1 cellular context compared by ENCODE assay signal in genomic region chr1:8201331-8201861, GRCh38.
TF ChIP-seq lines count a peak whose summit lies in the region.

No MANE protein-coding gene starts in this region.

TF ChIP-seq in HepG2, 621 proteins besides CTCF, POLR2A, EP300 and RAD21 (continued from another document and continues in another):
- TF ChIP-seq, protein P1, sequence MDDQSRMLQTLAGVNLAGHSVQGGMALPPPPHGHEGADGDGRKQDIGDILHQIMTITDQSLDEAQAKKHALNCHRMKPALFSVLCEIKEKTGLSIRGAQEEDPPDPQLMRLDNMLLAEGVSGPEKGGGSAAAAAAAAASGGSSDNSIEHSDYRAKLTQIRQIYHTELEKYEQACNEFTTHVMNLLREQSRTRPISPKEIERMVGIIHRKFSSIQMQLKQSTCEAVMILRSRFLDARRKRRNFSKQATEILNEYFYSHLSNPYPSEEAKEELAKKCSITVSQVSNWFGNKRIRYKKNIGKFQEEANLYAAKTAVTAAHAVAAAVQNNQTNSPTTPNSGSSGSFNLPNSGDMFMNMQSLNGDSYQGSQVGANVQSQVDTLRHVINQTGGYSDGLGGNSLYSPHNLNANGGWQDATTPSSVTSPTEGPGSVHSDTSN (CRISPR knock-in tag; IDR thresholded peaks at IDR 0.05; ENCODE audit: borderline replicate concordance), result no peak
- TF ChIP-seq, protein P2, sequence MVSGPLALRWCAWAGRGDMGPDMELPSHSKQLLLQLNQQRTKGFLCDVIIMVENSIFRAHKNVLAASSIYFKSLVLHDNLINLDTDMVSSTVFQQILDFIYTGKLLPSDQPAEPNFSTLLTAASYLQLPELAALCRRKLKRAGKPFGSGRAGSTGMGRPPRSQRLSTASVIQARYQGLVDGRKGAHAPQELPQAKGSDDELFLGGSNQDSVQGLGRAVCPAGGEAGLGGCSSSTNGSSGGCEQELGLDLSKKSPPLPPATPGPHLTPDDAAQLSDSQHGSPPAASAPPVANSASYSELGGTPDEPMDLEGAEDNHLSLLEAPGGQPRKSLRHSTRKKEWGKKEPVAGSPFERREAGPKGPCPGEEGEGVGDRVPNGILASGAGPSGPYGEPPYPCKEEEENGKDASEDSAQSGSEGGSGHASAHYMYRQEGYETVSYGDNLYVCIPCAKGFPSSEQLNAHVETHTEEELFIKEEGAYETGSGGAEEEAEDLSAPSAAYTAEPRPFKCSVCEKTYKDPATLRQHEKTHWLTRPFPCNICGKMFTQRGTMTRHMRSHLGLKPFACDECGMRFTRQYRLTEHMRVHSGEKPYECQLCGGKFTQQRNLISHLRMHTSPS (CRISPR knock-in tag; IDR thresholded peaks at IDR 0.05; ENCODE audit: low read depth), result no peak
- TF ChIP-seq ZNF335 (CRISPR knock-in tag; IDR thresholded peaks at IDR 0.05) (peak; percentile 2; the same call in 1 of the 2 replicates), KMT2A (CRISPR knock-in tag; IDR thresholded peaks at IDR 0.05) (no peak), ARHGAP35 (CRISPR knock-in tag; IDR thresholded peaks at IDR 0.05; ENCODE audit: borderline replicate concordance) (no peak), XRCC5 (optimal IDR thresholded peaks at IDR 0.05; ENCODE audit: low read length) (peak; percentile 10), CC2D1A (CRISPR knock-in tag; IDR thresholded peaks at IDR 0.05) (no peak), RXRB (CRISPR knock-in tag; IDR thresholded peaks at IDR 0.05; ENCODE audit: borderline replicate concordance) (no peak), ZNF230 (CRISPR knock-in tag; IDR thresholded peaks at IDR 0.05) (no peak), MTA1 (CRISPR knock-in tag; IDR thresholded peaks at IDR 0.05; ENCODE audit: borderline replicate concordance) (0 out of 2 replicates have a peak, but pooled peaks have one; percentile 11), ZNF772 (CRISPR knock-in tag; IDR thresholded peaks at IDR 0.05) (0 out of 2 replicates have a peak, but pooled peaks have one; percentile 11), TBX3 (IDR thresholded peaks at IDR 0.05; ENCODE audit: borderline replicate concordance) (no peak), ZBED4 (CRISPR knock-in tag; IDR thresholded peaks at IDR 0.05; ENCODE audit: borderline replicate concordance) (no peak), SNAI1 (CRISPR knock-in tag; IDR thresholded peaks at IDR 0.05; ENCODE audit: borderline replicate concordance) (0 out of 2 replicates have a peak, but pooled peaks have one; percentile 18), ZNF512 (CRISPR knock-in tag; IDR thresholded peaks at IDR 0.05) (no peak), SAFB2 (CRISPR knock-in tag; IDR thresholded peaks at IDR 0.05; ENCODE audit: borderline replicate concordance, low read depth) (0 out of 2 replicates have a peak, but pooled peaks have one; percentile 23), SP140L (CRISPR knock-in tag; IDR thresholded peaks at IDR 0.05; ENCODE audit: borderline replicate concordance) (no peak), SNAPC4 (CRISPR knock-in tag; IDR thresholded peaks at IDR 0.05) (0 out of 2 replicates have a peak, but pooled peaks have one; percentile 28), ZBTB8A (CRISPR knock-in tag; IDR thresholded peaks at IDR 0.05; ENCODE audit: borderline replicate concordance, low read depth) (no peak), IRF9 (CRISPR knock-in tag; IDR thresholded peaks at IDR 0.05; ENCODE audit: borderline replicate concordance) (no peak), CREM (IDR thresholded peaks at IDR 0.05) (no peak), CREM (CRISPR knock-in tag; IDR thresholded peaks at IDR 0.05) (no peak), MED1 (CRISPR knock-in tag; IDR thresholded peaks at IDR 0.05) (peak; percentile 30; the same call in 1 of the 2 replicates), ZFAT (CRISPR knock-in tag; conservative IDR thresholded peaks at IDR 0.05) (no peak), ZNF577 (CRISPR knock-in tag; IDR thresholded peaks at IDR 0.05; ENCODE audit: borderline replicate concordance, low read depth) (no peak), ZNF501 (CRISPR knock-in tag; IDR thresholded peaks at IDR 0.05) (no peak), ONECUT2 (CRISPR knock-in tag; IDR thresholded peaks at IDR 0.05) (no peak), ZNF225 (CRISPR knock-in tag; IDR thresholded peaks at IDR 0.05) (peak; percentile 13; the same call in 1 of the 2 replicates), PHF21A (CRISPR knock-in tag; IDR thresholded peaks at IDR 0.05) (peak; percentile 16; the same call in 1 of the 2 replicates), POLR2AphosphoS5 (IDR thresholded peaks at IDR 0.05; ENCODE audit: low read depth, low read length) (peak; percentile 48; the same call in 1 of the 2 replicates), ATF1 (CRISPR knock-in tag; IDR thresholded peaks at IDR 0.05) (0 out of 2 replicates have a peak, but pooled peaks have one; percentile 36)
- TF ChIP-seq, protein P3, sequence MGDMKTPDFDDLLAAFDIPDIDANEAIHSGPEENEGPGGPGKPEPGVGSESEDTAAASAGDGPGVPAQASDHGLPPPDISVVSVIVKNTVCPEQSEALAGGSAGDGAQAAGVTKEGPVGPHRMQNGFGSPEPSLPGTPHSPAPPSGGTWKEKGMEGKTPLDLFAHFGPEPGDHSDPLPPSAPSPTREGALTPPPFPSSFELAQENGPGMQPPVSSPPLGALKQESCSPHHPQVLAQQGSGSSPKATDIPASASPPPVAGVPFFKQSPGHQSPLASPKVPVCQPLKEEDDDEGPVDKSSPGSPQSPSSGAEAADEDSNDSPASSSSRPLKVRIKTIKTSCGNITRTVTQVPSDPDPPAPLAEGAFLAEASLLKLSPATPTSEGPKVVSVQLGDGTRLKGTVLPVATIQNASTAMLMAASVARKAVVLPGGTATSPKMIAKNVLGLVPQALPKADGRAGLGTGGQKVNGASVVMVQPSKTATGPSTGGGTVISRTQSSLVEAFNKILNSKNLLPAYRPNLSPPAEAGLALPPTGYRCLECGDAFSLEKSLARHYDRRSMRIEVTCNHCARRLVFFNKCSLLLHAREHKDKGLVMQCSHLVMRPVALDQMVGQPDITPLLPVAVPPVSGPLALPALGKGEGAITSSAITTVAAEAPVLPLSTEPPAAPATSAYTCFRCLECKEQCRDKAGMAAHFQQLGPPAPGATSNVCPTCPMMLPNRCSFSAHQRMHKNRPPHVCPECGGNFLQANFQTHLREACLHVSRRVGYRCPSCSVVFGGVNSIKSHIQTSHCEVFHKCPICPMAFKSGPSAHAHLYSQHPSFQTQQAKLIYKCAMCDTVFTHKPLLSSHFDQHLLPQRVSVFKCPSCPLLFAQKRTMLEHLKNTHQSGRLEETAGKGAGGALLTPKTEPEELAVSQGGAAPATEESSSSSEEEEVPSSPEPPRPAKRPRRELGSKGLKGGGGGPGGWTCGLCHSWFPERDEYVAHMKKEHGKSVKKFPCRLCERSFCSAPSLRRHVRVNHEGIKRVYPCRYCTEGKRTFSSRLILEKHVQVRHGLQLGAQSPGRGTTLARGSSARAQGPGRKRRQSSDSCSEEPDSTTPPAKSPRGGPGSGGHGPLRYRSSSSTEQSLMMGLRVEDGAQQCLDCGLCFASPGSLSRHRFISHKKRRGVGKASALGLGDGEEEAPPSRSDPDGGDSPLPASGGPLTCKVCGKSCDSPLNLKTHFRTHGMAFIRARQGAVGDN (CRISPR knock-in tag; IDR thresholded peaks at IDR 0.05), result peak; percentile 4; the same call in 1 of the 2 replicates
- TF ChIP-seq, protein P4, sequence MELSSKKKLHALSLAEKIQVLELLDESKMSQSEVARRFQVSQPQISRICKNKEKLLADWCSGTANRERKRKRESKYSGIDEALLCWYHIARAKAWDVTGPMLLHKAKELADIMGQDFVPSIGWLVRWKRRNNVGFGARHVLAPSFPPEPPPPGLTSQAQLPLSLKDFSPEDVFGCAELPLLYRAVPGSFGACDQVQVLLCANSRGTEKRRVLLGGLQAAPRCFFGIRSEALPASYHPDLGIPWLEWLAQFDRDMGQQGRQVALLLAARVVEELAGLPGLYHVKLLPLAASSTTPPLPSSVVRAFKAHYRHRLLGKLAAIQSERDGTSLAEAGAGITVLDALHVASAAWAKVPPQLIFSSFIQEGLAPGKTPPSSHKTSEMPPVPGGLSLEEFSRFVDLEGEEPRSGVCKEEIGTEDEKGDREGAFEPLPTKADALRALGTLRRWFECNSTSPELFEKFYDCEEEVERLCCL (CRISPR knock-in tag; IDR thresholded peaks at IDR 0.05; ENCODE audit: borderline replicate concordance), result no peak
- TF ChIP-seq, protein P5, sequence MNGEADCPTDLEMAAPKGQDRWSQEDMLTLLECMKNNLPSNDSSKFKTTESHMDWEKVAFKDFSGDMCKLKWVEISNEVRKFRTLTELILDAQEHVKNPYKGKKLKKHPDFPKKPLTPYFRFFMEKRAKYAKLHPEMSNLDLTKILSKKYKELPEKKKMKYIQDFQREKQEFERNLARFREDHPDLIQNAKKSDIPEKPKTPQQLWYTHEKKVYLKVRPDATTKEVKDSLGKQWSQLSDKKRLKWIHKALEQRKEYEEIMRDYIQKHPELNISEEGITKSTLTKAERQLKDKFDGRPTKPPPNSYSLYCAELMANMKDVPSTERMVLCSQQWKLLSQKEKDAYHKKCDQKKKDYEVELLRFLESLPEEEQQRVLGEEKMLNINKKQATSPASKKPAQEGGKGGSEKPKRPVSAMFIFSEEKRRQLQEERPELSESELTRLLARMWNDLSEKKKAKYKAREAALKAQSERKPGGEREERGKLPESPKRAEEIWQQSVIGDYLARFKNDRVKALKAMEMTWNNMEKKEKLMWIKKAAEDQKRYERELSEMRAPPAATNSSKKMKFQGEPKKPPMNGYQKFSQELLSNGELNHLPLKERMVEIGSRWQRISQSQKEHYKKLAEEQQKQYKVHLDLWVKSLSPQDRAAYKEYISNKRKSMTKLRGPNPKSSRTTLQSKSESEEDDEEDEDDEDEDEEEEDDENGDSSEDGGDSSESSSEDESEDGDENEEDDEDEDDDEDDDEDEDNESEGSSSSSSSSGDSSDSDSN (CRISPR knock-in tag; IDR thresholded peaks at IDR 0.05), result no peak; the same call in 1 of the 2 replicates
